In genomic region chr19:41876847-41877489, GRCh38 we compare ENCODE assay signal across 8 cellular contexts. TPM values are rescaled to one million over a fixed set of nuclear protein-coding genes. Genes with fewer than 3 reads are reported as not detected.
DNase-seq lines count a peak whose midpoint lies in the region; ATAC-seq and TF ChIP-seq lines count a peak whose summit lies in the region.

Gene CD79A, plus strand, starts transcription at chr19:41877279. Its CDS starts 26 bp downstream, at chr19:41877305.

- H3K36me3 Mint-ChIP-seq in activated CD4-positive, alpha-beta T cell treated with anti-CD3 and anti-CD28 coated beads, Interleukin-2, amount 10 ng/mL, durations not matched to agents 7 days and 5 days (ENCODE audit: low read depth): peaks cover 10% of the 10 kb centered on the region
- H3K36me3 Mint-ChIP-seq in stimulated activated memory B cell treated with anti-CD40 and anti-IgM and Interleukin-4, amounts not matched to agents 10 μg/mL and 1 μg/mL and 100 μg/mL, for 72 hours: peaks cover 40% of the 10 kb centered on the region

- DNase-seq in activated CD4-positive, alpha-beta T cell treated with anti-CD3 and anti-CD28 coated beads, Interleukin-2, amount 10 ng/mL, durations not matched to agents 7 days and 5 days: no peak
- no peak for DNase-seq in activated CD4-positive, alpha-beta T cell treated with anti-CD3 and anti-CD28 coated beads for 1 hour
- peak; percentile 99 for DNase-seq in OCI-LY7 (ENCODE audit: low spot score)
- no peak for DNase-seq in central memory CD4-positive, alpha-beta T cell
- no peak for DNase-seq in HUDEP-2 (lab: John Stamatoyannopoulos, UW; ENCODE audit: unreplicated experiment in 76 of 76)
- no peak for DNase-seq in HuH-7 (ENCODE audit: low spot score)

- CTCF ChIA-PET in activated CD4-positive, alpha-beta T cell treated with anti-CD3 and anti-CD28 coated beads, Interleukin-2, amount 10 ng/mL, durations not matched to agents 7 days and 5 days (lab: Charles Lee): interaction anchor here (0.7 to 1.1 kb wide), 5 partner anchors 11 to 75 kb away, joined by 3 to 5 read pairs (median 3); partner anchors contain the start of gene RPS19
- CTCF ChIA-PET in OCI-LY7 (lab: Charles Lee; ENCODE audit: unreplicated experiment): interaction anchor here (0.9 kb wide), 1 partner anchor 68 kb away, joined by 3 read pairs; no protein-coding TSS in a partner anchor

- no peaks in the 10 kb centered on the region for H3K27me3 Mint-ChIP-seq in activated CD4-positive, alpha-beta T cell treated with anti-CD3 and anti-CD28 coated beads, Interleukin-2, amount 10 ng/mL, durations not matched to agents 7 days and 5 days
- H3K27me3 Mint-ChIP-seq in stimulated activated memory B cell treated with anti-CD40 and anti-IgM and Interleukin-4, amounts not matched to agents 10 μg/mL and 1 μg/mL and 100 μg/mL, for 72 hours: no peaks in the 10 kb centered on the region

- ATAC-seq in HG02610 (IDR thresholded peaks at IDR 0.05; ENCODE audit: unreplicated experiment): peak; percentile 63
- ATAC-seq in stimulated activated memory B cell treated with anti-CD40 and anti-IgM and Interleukin-4, amounts not matched to agents 10 μg/mL and 1 μg/mL and 100 μg/mL, for 72 hours: peak; percentile 92

- no peak for TF ChIP-seq CTCF in OCI-LY7 (conservative IDR thresholded peaks at IDR 0.05; ENCODE audit: low read length)

- BruUV-seq in OCI-LY7 (replicated peaks; lab: Mats Ljungman, UMichigan): no TSS peak

- peak within 1 kb of the TSS; percentile 99 for H3K27ac Mint-ChIP-seq in activated CD4-positive, alpha-beta T cell treated with anti-CD3 and anti-CD28 coated beads, Interleukin-2, amount 10 ng/mL, durations not matched to agents 7 days and 5 days
- peak within 1 kb of the TSS; percentile 89 for H3K27ac Mint-ChIP-seq in stimulated activated memory B cell treated with anti-CD40 and anti-IgM and Interleukin-4, amounts not matched to agents 10 μg/mL and 1 μg/mL and 100 μg/mL, for 72 hours

- H3K79me2 ChIP-seq in OCI-LY7 (ENCODE audit: insufficient read depth, low read depth, low read length): peaks cover 32% of the 10 kb centered on the region

- peak within 1 kb of the TSS; percentile 93 for H3K4me3 ChIP-seq in OCI-LY7 (ENCODE audit: low read depth, low read length, poor library complexity, severe bottlenecking)

- H3K4me2 ChIP-seq in OCI-LY7 (ENCODE audit: low read length): peak within 1 kb of the TSS; percentile 99

- intact Hi-C loops in OCI-LY7 (cut with micrococcal nuclease; ENCODE audit: unreplicated experiment): loop anchor here (1.0 to 2.0 kb wide), 2 partner anchors 9 to 68 kb away; no protein-coding TSS in a partner anchor

- H3K9me3 ChIP-seq in OCI-LY7 (ENCODE audit: low read length): no peaks in the 10 kb centered on the region

- H3K4me1 ChIP-seq in OCI-LY7 (ENCODE audit: insufficient read depth, low read length, poor library complexity, severe bottlenecking): peaks cover 74% of the 10 kb centered on the region

- peak within 1 kb of the TSS; percentile 100 for H3K27ac ChIP-seq in OCI-LY7 (ENCODE audit: low read depth, low read length, poor library complexity, severe bottlenecking)

- H2AFZ ChIP-seq in OCI-LY7 (ENCODE audit: low read length): no peak within 1 kb of the TSS

- H4K20me1 ChIP-seq in OCI-LY7 (ENCODE audit: insufficient read depth, low read length): 0 out of 2 replicates have a peak, but pooled peaks cover 5% of the 10 kb centered on the region

- POLR2A ChIA-PET in activated CD4-positive, alpha-beta T cell treated with anti-CD3 and anti-CD28 coated beads, Interleukin-2, amount 10 ng/mL, durations not matched to agents 7 days and 5 days (lab: Charles Lee): no interaction called here
- POLR2A ChIA-PET in OCI-LY7 (lab: Charles Lee): interaction anchor here (0.6 to 2.1 kb wide), 9 partner anchors 9 to 1690 kb away, joined by 3 to 18 read pairs (median 4); no protein-coding TSS in a partner anchor

- peaks cover 59% of the 10 kb centered on the region for H3K36me3 ChIP-seq in OCI-LY7 (ENCODE audit: insufficient read depth, low read length)

- no peaks in the 10 kb centered on the region for H3K9me2 ChIP-seq in OCI-LY7 (ENCODE audit: insufficient read depth, low read length)

- peak within 1 kb of the TSS; percentile 34 for H3K4me3 Mint-ChIP-seq in activated CD4-positive, alpha-beta T cell treated with anti-CD3 and anti-CD28 coated beads, Interleukin-2, amount 10 ng/mL, durations not matched to agents 7 days and 5 days
- peak within 1 kb of the TSS; percentile 92 for H3K4me3 Mint-ChIP-seq in stimulated activated memory B cell treated with anti-CD40 and anti-IgM and Interleukin-4, amounts not matched to agents 10 μg/mL and 1 μg/mL and 100 μg/mL, for 72 hours

- H3K4me1 Mint-ChIP-seq in activated CD4-positive, alpha-beta T cell treated with anti-CD3 and anti-CD28 coated beads, Interleukin-2, amount 10 ng/mL, durations not matched to agents 7 days and 5 days: peaks cover 83% of the 10 kb centered on the region
- peaks cover 73% of the 10 kb centered on the region for H3K4me1 Mint-ChIP-seq in stimulated activated memory B cell treated with anti-CD40 and anti-IgM and Interleukin-4, amounts not matched to agents 10 μg/mL and 1 μg/mL and 100 μg/mL, for 72 hours

- H3K9me3 Mint-ChIP-seq in activated CD4-positive, alpha-beta T cell treated with anti-CD3 and anti-CD28 coated beads, Interleukin-2, amount 10 ng/mL, durations not matched to agents 7 days and 5 days: no peaks in the 10 kb centered on the region
- H3K9me3 Mint-ChIP-seq in stimulated activated memory B cell treated with anti-CD40 and anti-IgM and Interleukin-4, amounts not matched to agents 10 μg/mL and 1 μg/mL and 100 μg/mL, for 72 hours: no peaks in the 10 kb centered on the region

RNA-seq across cellular contexts. Expression of gene CD79A, which starts in this region (rescaled TPM):
- 1 to 10 TPM; 2.9 to 4.7 TPM for total RNA-seq in activated CD4-positive, alpha-beta T cell treated with anti-CD3 and anti-CD28 coated beads, Interleukin-2, amount 10 ng/mL, durations not matched to agents 7 days and 5 days
- 848 and 1,195 TPM in 2 replicates for total RNA-seq in OCI-LY7 (2014; rRNA removed; shearing (Covaris generic))
- 896 and 1,094 TPM in 2 replicates for total RNA-seq in OCI-LY7 (2022)

Comparison
In these comparisons a context has a peak if more than half of its experiments do, and no peak if none do; other contexts are left out.
1. RNA of gene CD79A (total RNA-seq): 848 to 1,195 TPM in OCI-LY7; 2.9 to 4.7 TPM in activated CD4-positive, alpha-beta T cell treated with anti-CD3 and anti-CD28 coated beads, Interleukin-2, amount 10 ng/mL, durations not matched to agents 7 days and 5 days; every median in the first group is over 100 times any median in the second.